34 cellular contexts compared by ENCODE assay signal in the genomic region with DNA sequence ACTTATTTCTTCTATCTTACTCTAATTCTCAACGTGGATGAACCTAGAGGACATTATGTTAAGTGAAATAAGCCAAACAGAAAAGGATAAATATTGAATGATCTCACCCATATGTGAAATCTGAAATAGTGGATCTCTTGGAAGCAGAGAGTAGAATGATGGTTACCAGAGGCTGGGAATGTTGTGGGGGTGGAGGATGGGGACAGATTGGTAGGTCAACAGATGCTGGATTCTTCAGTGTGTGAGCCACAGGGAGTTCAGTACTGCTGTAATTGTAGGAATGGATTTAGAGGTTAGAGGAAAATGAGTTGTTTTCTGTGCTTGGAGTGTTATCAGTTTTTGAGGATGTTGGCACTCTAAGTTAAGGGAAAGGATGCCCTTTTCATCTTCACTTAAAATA.
A peak's percentile ranks its signal among the peaks of the same experiment; 100 is the strongest.
DNase-seq lines count a peak whose midpoint lies in the region; FAIRE-seq and TF ChIP-seq lines count a peak whose summit lies in the region.
"Had no signal": no experiment of that assay in that cellular context is flagged by ENCODE, and none has a peak within 500 bp of the region (broad histone marks: within the 10 kb centered on the region; RNA-seq: fewer than 3 reads in every experiment).

No MANE protein-coding gene starts in this region.

- H3K36me3 ChIP-seq in astrocyte (ENCODE audit: insufficient read depth, low read length) (no peaks in the 10 kb centered on the region), osteoblast (ENCODE audit: insufficient read depth, low read length) (no peaks in the 10 kb centered on the region), suprapubic skin (no peaks in the 10 kb centered on the region), mammary epithelial cell (ENCODE audit: insufficient read depth, low read length) (no peaks in the 10 kb centered on the region)
- H3K36me3 ChIP-seq: heart right ventricle, left ventricle myocardium inferior, MG63, prostate gland, tibial artery had no signal

- in situ Hi-C loops in mammary epithelial cell (cut with MboI; ENCODE audit: low sequenced_read_pairs in 2 of 2) = no loop called here

- H3K27me3 Mint-ChIP-seq in astrocyte (ENCODE audit: low read depth, unreplicated experiment) = no peaks in the 10 kb centered on the region
- H3K27me3 Mint-ChIP-seq: CD4-positive, alpha-beta T cell; naive thymus-derived CD4-positive, alpha-beta T cell had no signal

- no peak for TF ChIP-seq POLR2A in suprapubic skin (IDR thresholded peaks at IDR 0.05)

- H3K4me1 ChIP-seq in astrocyte (ENCODE audit: insufficient read depth, low read length) = peaks cover 16% of the 10 kb centered on the region
- peaks cover 27% of the 10 kb centered on the region for H3K4me1 ChIP-seq in osteoblast (ENCODE audit: insufficient read depth, low read length)
- H3K4me1 ChIP-seq in suprapubic skin = peaks cover 6% of the 10 kb centered on the region
- no peaks in the 10 kb centered on the region for H3K4me1 ChIP-seq in mammary epithelial cell (ENCODE audit: insufficient read depth, low read length)
- H3K4me1 ChIP-seq: prostate gland had no signal

- WGBS in suprapubic skin = 62% methylated on average over 1 of the region's 1 CpG
- 0% methylated on average over 1 of the region's 1 CpG for WGBS in mammary epithelial cell (ENCODE audit: low coverage, missing lambda C conversion rate)

- CTCF ChIA-PET in mammary epithelial cell (lab: Charles Lee; ENCODE audit: low non-redundant PET) = no interaction called here

- H3K79me2 ChIP-seq in astrocyte (ENCODE audit: insufficient read depth, low read length) = peaks cover 20% of the 10 kb centered on the region
- H3K79me2 ChIP-seq in osteoblast (ENCODE audit: insufficient read depth, low read length) = peaks cover 10% of the 10 kb centered on the region
- no peaks in the 10 kb centered on the region for H3K79me2 ChIP-seq in mammary epithelial cell (ENCODE audit: insufficient read depth, low read length)

- H3K4me1 Mint-ChIP-seq in astrocyte (ENCODE audit: low read depth, unreplicated experiment) = peaks cover 44% of the 10 kb centered on the region

- intact Hi-C loops in mammary epithelial cell (cut with micrococcal nuclease) = no loop called here

- dilution Hi-C loops in mammary epithelial cell (cut with HindIII; ENCODE audit: low sequenced_read_pairs) = no loop called here

- no peak for TF ChIP-seq EP300 in suprapubic skin (IDR thresholded peaks at IDR 0.05)

- H3K4me2 ChIP-seq in astrocyte (ENCODE audit: low read length) (no peak overlapping the region), osteoblast (ENCODE audit: insufficient read depth, low read length) (no peak overlapping the region), mammary epithelial cell (ENCODE audit: insufficient read depth, low read depth, low read length) (no peak overlapping the region)

- TF ChIP-seq CTCF in astrocyte (IDR thresholded peaks at IDR 0.05; ENCODE audit: insufficient read depth, low read depth, low read length) (no peak), fibroblast of villous mesenchyme (IDR thresholded peaks at IDR 0.05; ENCODE audit: insufficient read depth, low read depth, low read length) (no peak), osteoblast (IDR thresholded peaks at IDR 0.05; ENCODE audit: extremely low read depth, low read depth, low read length) (no peak), suprapubic skin (IDR thresholded peaks at IDR 0.05) (no peak), mammary epithelial cell (conservative IDR thresholded peaks at IDR 0.05 in 1 of 2, IDR thresholded peaks at IDR 0.05 in 1 of 2; ENCODE audit: extremely low read depth in 1 of 2, insufficient read depth in 1 of 2, low read depth in 1 of 2, low read length in 2 of 2) (no peak)

- no peak overlapping the region for H3K9ac ChIP-seq in astrocyte (ENCODE audit: low read length)
- H3K9ac ChIP-seq in mammary epithelial cell (ENCODE audit: insufficient read depth, low read length) = no peak overlapping the region

- H3K4me3 Mint-ChIP-seq in astrocyte (ENCODE audit: unreplicated experiment) = peak overlapping the region; percentile 5
- H3K4me3 Mint-ChIP-seq: CD4-positive, alpha-beta T cell; H9; naive thymus-derived CD4-positive, alpha-beta T cell; T-helper 2 cell treated with Interferon-gamma antibody and Interleukin-4, amounts not matched to agents 5 μg/mL and 100 μg/mL, for 36 hours had no signal

- H3K9me3 ChIP-seq in astrocyte (ENCODE audit: insufficient read depth, low read depth, low read length) (no peaks in the 10 kb centered on the region), osteoblast (ENCODE audit: low read depth, low read length) (no peaks in the 10 kb centered on the region), suprapubic skin (no peaks in the 10 kb centered on the region), mammary epithelial cell (replicated peaks; ENCODE audit: insufficient read depth, low read length) (peaks cover 9% of the 10 kb centered on the region)
- H3K9me3 ChIP-seq: heart right ventricle, left ventricle myocardium inferior, MG63, prostate gland, tibial artery had no signal

- BruUV-seq in mammary epithelial cell (replicated peaks; lab: Mats Ljungman, UMichigan) = no TSS peak

- H3K27ac ChIP-seq in astrocyte (ENCODE audit: low read depth, low read length) (no peak overlapping the region), osteoblast (ENCODE audit: low read depth, low read length) (no peak overlapping the region), suprapubic skin (no peak overlapping the region), mammary epithelial cell (ENCODE audit: insufficient read depth, low read depth, low read length) (no peak overlapping the region)
- H3K27ac ChIP-seq: heart right ventricle, left ventricle myocardium inferior, prostate gland, VCaP had no signal

- H3K4me3 ChIP-seq in astrocyte (ENCODE audit: insufficient read depth, low read depth, low read length) (no peak overlapping the region), fibroblast of villous mesenchyme (ENCODE audit: low read depth, low read length) (no peak overlapping the region), osteoblast (ENCODE audit: insufficient read depth, low read length) (no peak overlapping the region), suprapubic skin (no peak overlapping the region), mammary epithelial cell (replicated peaks in 1 of 3; ENCODE audit: insufficient read depth in 1 of 3, low read depth in 2 of 3, low read length in 3 of 3) (no peak overlapping the region)
- H3K4me3 ChIP-seq: heart right ventricle, left ventricle myocardium inferior, MG63, prostate gland, tibial artery had no signal

- peaks cover 3% of the 10 kb centered on the region for H3K9me3 Mint-ChIP-seq in astrocyte (ENCODE audit: unreplicated experiment)

- H2AFZ ChIP-seq in astrocyte (ENCODE audit: low read depth, low read length) = no peak overlapping the region
- H2AFZ ChIP-seq in osteoblast (ENCODE audit: low read length) = no peak overlapping the region
- no peak overlapping the region for H2AFZ ChIP-seq in mammary epithelial cell (ENCODE audit: low read depth, low read length)

- H3K36me3 Mint-ChIP-seq in astrocyte (ENCODE audit: low read depth, unreplicated experiment) = peaks cover 9% of the 10 kb centered on the region
- H3K36me3 Mint-ChIP-seq: naive thymus-derived CD4-positive, alpha-beta T cell had no signal

- H3K27me3 ChIP-seq in astrocyte (ENCODE audit: insufficient read depth, low read length) = no peaks in the 10 kb centered on the region
- H3K27me3 ChIP-seq in osteoblast (ENCODE audit: insufficient read depth, low read length) = no peaks in the 10 kb centered on the region
- H3K27me3 ChIP-seq in suprapubic skin = no peaks in the 10 kb centered on the region
- H3K27me3 ChIP-seq in mammary epithelial cell (ENCODE audit: insufficient read depth, low read length) = no peaks in the 10 kb centered on the region
- H3K27me3 ChIP-seq: heart right ventricle, MG63, tibial artery had no signal

- peak overlapping the region; percentile 93 for H3K27ac Mint-ChIP-seq in astrocyte (ENCODE audit: unreplicated experiment)
- H3K27ac Mint-ChIP-seq: activated T-helper 2 cell treated with anti-CD3 and anti-CD28 coated beads, Interferon-gamma antibody, Interleukin-2, Interleukin-4, amounts not matched to agents 10 μg/mL and 5 μg/mL and 100 μg/mL, durations not matched to agents 14 hours and 24 hours and 36 hours; CD4-positive, alpha-beta T cell; H9; naive thymus-derived CD4-positive, alpha-beta T cell; T-helper 2 cell treated with Interferon-gamma antibody and Interleukin-4, amounts not matched to agents 5 μg/mL and 100 μg/mL, for 36 hours had no signal

- peak; percentile 18 for DNase-seq in EL
- peak; percentile 34 for DNase-seq in astrocyte (ENCODE audit: low read depth)
- peak; percentile 24 for DNase-seq in fibroblast of villous mesenchyme (ENCODE audit: low read depth)
- DNase-seq in osteoblast (ENCODE audit: insufficient read length, low spot score, missing footprints) = no peak
- DNase-seq in A172 (ENCODE audit: low spot score) = no peak
- DNase-seq in suprapubic skin (ENCODE audit: low spot score in 2 of 2) = no peak
- DNase-seq in mammary epithelial cell = no peak
- DNase-seq: activated CD4-positive, alpha-beta T cell treated with anti-CD3 and anti-CD28 coated beads for 4 hours; activated naive CD4-positive, alpha-beta T cell treated with anti-CD3 and anti-CD28 coated beads, Interleukin-2, amount 50 U/mL, for 16 hours; amniotic stem cell; CD4-positive, alpha-beta T cell; effector CD4-positive, alpha-beta T cell; foreskin melanocyte; H9; heart right ventricle; KG1; left ventricle myocardium inferior; MG63; naive thymus-derived CD4-positive, alpha-beta T cell; NCI-H1105; NCI-H2029; NCI-H2227 treated with DMSO at 0.1 percent for 48 hours; NCI-H69; nucleus accumbens; SHP77; stimulated activated CD4-positive, alpha-beta T cell treated with anti-CD3 and anti-CD28 coated beads, Interleukin-4, amount 100 ng/mL, for 1 hour; tibial artery had no signal

- H4K20me1 ChIP-seq in astrocyte (ENCODE audit: insufficient read depth, low read length) (peaks cover 22% of the 10 kb centered on the region), osteoblast (ENCODE audit: insufficient read depth, low read length) (peaks cover 4% of the 10 kb centered on the region), mammary epithelial cell (ENCODE audit: insufficient read depth, low read length) (no peaks in the 10 kb centered on the region)

- no peak for FAIRE-seq in astrocyte (lab: Jason Lieb, UNC)
- FAIRE-seq: colon, GM18507, keratinocyte had no signal

Comparison
In these comparisons a context has a peak if more than half of its experiments do, and no peak if none do; other contexts are left out.
1. DNase-seq: peak in EL (single experiment), astrocyte (single experiment) and fibroblast of villous mesenchyme (single experiment); none in osteoblast (single experiment), A172 (single experiment), suprapubic skin (0 of 2) and mammary epithelial cell (single experiment).